8 cellular contexts compared by ENCODE assay signal in the genomic region with DNA sequence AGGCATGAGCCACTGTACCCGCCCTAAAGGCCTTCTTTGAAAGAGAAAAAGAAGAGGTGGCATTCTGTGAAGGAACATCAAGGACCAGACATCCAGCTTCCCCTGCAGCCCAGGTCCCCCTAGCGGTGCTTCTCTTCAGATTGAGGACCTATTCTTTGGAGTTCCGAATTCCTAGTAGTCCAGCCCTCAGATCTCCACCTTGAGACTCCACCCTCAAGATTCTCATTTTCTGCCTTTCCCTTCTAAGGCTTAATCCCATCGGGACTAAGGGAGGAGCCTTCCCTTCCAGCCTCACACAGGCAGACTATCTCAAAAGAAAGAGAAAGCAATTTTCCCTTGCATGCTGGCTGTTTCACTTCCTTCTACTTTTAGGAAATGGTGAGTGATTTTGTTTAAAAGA. TPM values are rescaled to one million over a fixed set of nuclear protein-coding genes. Genes with fewer than 3 reads are reported as not detected.
A peak's percentile ranks its signal among the peaks of the same experiment; 100 is the strongest.
DNase-seq lines count a peak whose midpoint lies in the region; ATAC-seq, FAIRE-seq and TF ChIP-seq lines count a peak whose summit lies in the region.

No MANE protein-coding gene starts in this region.

- H2BK5ac ChIP-seq in IMR-90 (ENCODE audit: low read depth, low read length, poor library complexity, severe bottlenecking), result no peak overlapping the region

- peaks cover 2% of the 10 kb centered on the region; the same call in 1 of the 2 replicates for H3K9me3 ChIP-seq in IMR-90 (ENCODE audit: control insufficient read depth, insufficient read depth, low read length)

- no peaks in the 10 kb centered on the region for H3K36me3 Mint-ChIP-seq in nephron (ENCODE audit: low read depth)

- H3K23ac ChIP-seq in IMR-90 (ENCODE audit: low read depth, low read length), result no peak overlapping the region

- no peak overlapping the region for H2AFZ ChIP-seq in IMR-90 (replicated peaks; ENCODE audit: low read length, poor library complexity)

- intact Hi-C loops in IMR-90 (cut with micrococcal nuclease), result no loop called here

- ATAC-seq in IMR-90 (ENCODE audit: low read depth), result peak; percentile 60
- ATAC-seq in GM21576 (IDR thresholded peaks at IDR 0.05; ENCODE audit: unreplicated experiment), result no peak

- no peaks in the 10 kb centered on the region for H3K9me3 Mint-ChIP-seq in nephron

- H4K20me1 ChIP-seq in IMR-90 (ENCODE audit: insufficient read depth, low read length), result no peaks in the 10 kb centered on the region

- H2AK5ac ChIP-seq in IMR-90 (ENCODE audit: low read depth, low read length), result no peak overlapping the region

- peaks cover 24% of the 10 kb centered on the region for H3K4me1 Mint-ChIP-seq in nephron

- peaks cover 32% of the 10 kb centered on the region for H3K27me3 ChIP-seq in IMR-90 (ENCODE audit: control insufficient read depth, insufficient read depth, low read length)

- no peak overlapping the region for H2BK20ac ChIP-seq in IMR-90 (ENCODE audit: low read depth, low read length)

- 0% methylated on average over 1 of the region's 4 CpGs; no CpG with 5 or more reads in 1 of the 2 experiments for WGBS in IMR-90 (ENCODE audit: extremely low coverage in 2 of 2, insufficient read length in 1 of 2), 2 experiments

- H3K27ac ChIP-seq in IMR-90 (ENCODE audit: insufficient read depth, low read length) (no peak overlapping the region), VCaP (no peak overlapping the region)

- H3K27ac Mint-ChIP-seq in nephron, result peak overlapping the region in 2 of 3 experiments; percentile 26 to 36

- TF ChIP-seq CTCF in D721Med (IDR thresholded peaks at IDR 0.05; ENCODE audit: insufficient read depth, missing control alignments) (peak; percentile 41), IMR-90 (conservative IDR thresholded peaks at IDR 0.05; ENCODE audit: low read depth, low read length) (peak; percentile 59), VCaP (conservative IDR thresholded peaks at IDR 0.05) (peak; percentile 29; the same call in 1 of the 2 replicates), epithelial cell of esophagus (IDR thresholded peaks at IDR 0.05; ENCODE audit: insufficient read depth, low read depth, low read length, missing control alignments) (peak; percentile 68), nephron (IDR thresholded peaks at IDR 0.05; ENCODE audit: unreplicated experiment in 3 of 3) (peak; percentile 40 to 47 (median 44))

- no TSS peak for BruUV-seq in IMR-90 (replicated peaks; lab: Mats Ljungman, UMichigan)

- H3K4me3 Mint-ChIP-seq in nephron, result no peak overlapping the region

- no peak overlapping the region for H4K8ac ChIP-seq in IMR-90 (ENCODE audit: low read depth in 2 of 2, low read length in 2 of 2)

- H3K18ac ChIP-seq in IMR-90 (ENCODE audit: low read depth, low read length), result no peak overlapping the region

- CTCF ChIA-PET in IMR-90 (lab: Yijun Ruan, JAX), result interaction anchor here (0.9 to 1.8 kb wide), 2 partner anchors 9 to 127 kb away, joined by 3 to 5 read pairs; no protein-coding TSS in a partner anchor

- no peak for DNase-seq in D721Med (ENCODE audit: insufficient read length, low spot score)
- DNase-seq in IMR-90, result peak; percentile 50
- DNase-seq in epithelial cell of esophagus (ENCODE audit: low read depth), result peak; percentile 68
- DNase-seq in NCI-H1694 (lab: John Stamatoyannopoulos, UW), result no peak
- DNase-seq in GM19240 (ENCODE audit: insufficient read length, low spot score), result no peak

- no peak overlapping the region for H2BK15ac ChIP-seq in IMR-90 (ENCODE audit: low read depth, low read length)

- H3K4me1 ChIP-seq in IMR-90 (ENCODE audit: control insufficient read depth, insufficient read depth, low read length), result peaks cover 2% of the 10 kb centered on the region; the same call in 1 of the 2 replicates

- no peak overlapping the region for H3K4ac ChIP-seq in IMR-90 (ENCODE audit: low read depth, low read length)

- POLR2A ChIA-PET in IMR-90 (lab: Charles Lee; ENCODE audit: unreplicated experiment), result no interaction called here

- no peak overlapping the region for H4K91ac ChIP-seq in IMR-90 (ENCODE audit: insufficient read depth, low read depth, low read length)

- no peak overlapping the region for H2BK120ac ChIP-seq in IMR-90 (ENCODE audit: low read depth, low read length)

- H3K4me2 ChIP-seq in IMR-90 (ENCODE audit: low read depth, low read length), result peak overlapping the region; percentile 39; the same call in 1 of the 2 replicates

- H3K36me3 ChIP-seq in IMR-90 (ENCODE audit: control insufficient read depth, insufficient read depth, low read length), result no peaks in the 10 kb centered on the region

- in situ Hi-C loops in IMR-90 (cut with MboI; ENCODE audit: low sequenced_read_pairs), result no loop called here

- dilution Hi-C loops in IMR-90 (cut with HindIII; ENCODE audit: low sequenced_read_pairs, unreplicated experiment), result no loop called here

- peaks cover 26% of the 10 kb centered on the region for H3K27me3 Mint-ChIP-seq in nephron (ENCODE audit: low read depth)

- peak; percentile 61 for TF ChIP-seq RAD21 in IMR-90 (IDR thresholded peaks at IDR 0.05; ENCODE audit: low read length)

- H3K14ac ChIP-seq in IMR-90 (replicated peaks; ENCODE audit: low read depth, low read length), result no peak overlapping the region

- H4K5ac ChIP-seq in IMR-90 (ENCODE audit: low read depth, low read length), result no peak overlapping the region

- no peak for FAIRE-seq in D721Med (lab: Jason Lieb, UNC)

- H3K56ac ChIP-seq in IMR-90 (ENCODE audit: extremely low read depth, insufficient read depth, low read length), result no peak overlapping the region

- H2AK9ac ChIP-seq in IMR-90 (replicated peaks; ENCODE audit: low read depth, low read length, poor library complexity), result no peak overlapping the region

- no peak overlapping the region for H3K9ac ChIP-seq in IMR-90 (ENCODE audit: low read depth, low read length)

- no peak overlapping the region for H3K4me3 ChIP-seq in IMR-90 (ENCODE audit: insufficient read depth, low read depth, low read length)
- H3K4me3 ChIP-seq in epithelial cell of esophagus (ENCODE audit: low read length), result no peak overlapping the region

- H3K9me1 ChIP-seq in IMR-90 (ENCODE audit: insufficient read depth, low read length), result peaks cover 3% of the 10 kb centered on the region; the same call in 1 of the 2 replicates

- no peaks in the 10 kb centered on the region for H3K79me1 ChIP-seq in IMR-90 (ENCODE audit: low read depth in 1 of 2, low read length in 2 of 2)

- TF ChIP-seq POLR2A in IMR-90 (IDR thresholded peaks at IDR 0.05; ENCODE audit: low read depth, low read length), result no peak

TF ChIP-seq in IMR-90, 13 proteins besides CTCF, POLR2A, EP300 and RAD21:
- TF ChIP-seq SMC3 (IDR thresholded peaks at IDR 0.05; ENCODE audit: low read depth, low read length) (peak; percentile 60), BHLHE40 (IDR thresholded peaks at IDR 0.05; ENCODE audit: low read depth, low read length) (no peak), RCOR1 (IDR thresholded peaks at IDR 0.05; ENCODE audit: insufficient replicate concordance, low read length) (no peak), NFE2L2 (IDR thresholded peaks at IDR 0.05; ENCODE audit: low read depth, low read length) (no peak), MAFK (IDR thresholded peaks at IDR 0.05; ENCODE audit: low read depth, low read length) (no peak)

RNA-seq across cellular contexts. Expression of a gene that starts 32.5 kb away (rescaled TPM):
- not detected in 2 replicates for total RNA-seq in IMR-90 (2012; rRNA removed)
- 0.02 TPM in 1 of 2 replicates, not detected in the other for polyA plus RNA-seq in IMR-90 (2012; rRNA removed)
- polyA plus RNA-seq in IMR-90 (2012; cell fraction: cytosol; rRNA removed), result under 0.01 and 0.04 TPM in 2 replicates
- polyA plus RNA-seq in IMR-90 (2012; cell fraction: nucleus; rRNA removed; ENCODE audit: low replicate concordance), result not detected in 2 replicates

RNA-seq across cellular contexts. Expression of a gene that starts 59.3 kb away (rescaled TPM):
- not detected in 2 replicates for total RNA-seq in IMR-90 (2012; rRNA removed)
- polyA plus RNA-seq in IMR-90 (2012; rRNA removed), result not detected in 2 replicates
- polyA plus RNA-seq in IMR-90 (2012; cell fraction: cytosol; rRNA removed), result not detected in 2 replicates
- polyA plus RNA-seq in IMR-90 (2012; cell fraction: nucleus; rRNA removed; ENCODE audit: low replicate concordance), result not detected in 2 replicates

Comparison
In these comparisons a context has a peak if more than half of its experiments do, and no peak if none do; other contexts are left out.
1. DNase-seq: peak in IMR-90 (single experiment) and epithelial cell of esophagus (single experiment); none in D721Med (single experiment), NCI-H1694 (single experiment) and GM19240 (single experiment).
2. Peak in every context shown above with its lines, with median percentiles within 50 percentile points of each other: CTCF ChIP-seq.